27 cellular contexts compared by ENCODE assay signal in genomic region chr1:147852706-147853225, GRCh38. TPM values are rescaled to one million over a fixed set of nuclear protein-coding genes. Genes with fewer than 3 reads are reported as not detected.
DNase-seq lines count a peak whose midpoint lies in the region; ATAC-seq, FAIRE-seq and TF ChIP-seq lines count a peak whose summit lies in the region.
"Had no signal": no experiment of that assay in that cellular context is flagged by ENCODE, and none has a peak within 500 bp of the region (broad histone marks: within the 10 kb centered on the region; RNA-seq: fewer than 3 reads in every experiment).

No MANE protein-coding gene starts in this region.

- no peaks in the 10 kb centered on the region for H3K36me3 ChIP-seq in bronchial epithelial cell (ENCODE audit: control insufficient read depth, insufficient read depth, low read length)
- H3K36me3 ChIP-seq in trophoblast cell (ENCODE audit: control insufficient read depth in 1 of 2, insufficient read depth in 2 of 2, low read length in 2 of 2) = no peaks in the 10 kb centered on the region
- no peaks in the 10 kb centered on the region for H3K36me3 ChIP-seq in left ventricle myocardium inferior
- no peaks in the 10 kb centered on the region for H3K36me3 ChIP-seq in testis (ENCODE audit: low read depth, missing control alignments)

- no peak overlapping the region for H4K91ac ChIP-seq in trophoblast cell (ENCODE audit: low read depth, low read length)

- no peak overlapping the region for H3K27ac Mint-ChIP-seq in CD4-positive, alpha-beta T cell
- H3K27ac Mint-ChIP-seq: CD8-positive, alpha-beta memory T cell had no signal

- H3K27me3 Mint-ChIP-seq in CD4-positive, alpha-beta T cell = peaks cover 19% of the 10 kb centered on the region

- POLR2A ChIA-PET in CD4-positive, alpha-beta T cell (lab: Charles Lee) = no interaction called here

- no peaks in the 10 kb centered on the region for H3K79me2 ChIP-seq in trophoblast cell (ENCODE audit: control insufficient read depth, insufficient read depth, low read length, poor library complexity)

- no peak overlapping the region for H2AFZ ChIP-seq in trophoblast cell (ENCODE audit: insufficient read depth, low read length, poor library complexity)

- TF ChIP-seq CTCF in bronchial epithelial cell (IDR thresholded peaks at IDR 0.05; ENCODE audit: insufficient read depth, low read length, severe bottlenecking) = no peak
- no peak for TF ChIP-seq CTCF in CD4-positive, alpha-beta T cell (IDR thresholded peaks at IDR 0.05)
- TF ChIP-seq CTCF in left ventricle myocardium inferior (IDR thresholded peaks at IDR 0.05; ENCODE audit: borderline replicate concordance) = no peak
- no peak for TF ChIP-seq CTCF in testis (IDR thresholded peaks at IDR 0.05)

- no peak overlapping the region for H2BK12ac ChIP-seq in trophoblast cell (ENCODE audit: low read length)

- no peak overlapping the region for H3K4ac ChIP-seq in trophoblast cell (ENCODE audit: low read depth, low read length)

- H3K36me3 Mint-ChIP-seq in CD4-positive, alpha-beta T cell (ENCODE audit: low read depth) = no peaks in the 10 kb centered on the region
- H3K36me3 Mint-ChIP-seq: CD8-positive, alpha-beta memory T cell had no signal

- H3K27ac ChIP-seq in trophoblast cell (ENCODE audit: low read depth, low read length) (peak overlapping the region; percentile 33), left ventricle myocardium inferior (replicated peaks) (no peak overlapping the region), testis (no peak overlapping the region)
- H3K27ac ChIP-seq in CD4-positive, alpha-beta T cell (ENCODE audit: low read depth, low read length) = no peak overlapping the region
- H3K27ac ChIP-seq: KMS-11 had no signal

- no peak overlapping the region for H4K8ac ChIP-seq in trophoblast cell (ENCODE audit: low read depth, low read length)

- no peak overlapping the region for H3K14ac ChIP-seq in trophoblast cell (ENCODE audit: low read length)

- CTCF ChIA-PET in CD4-positive, alpha-beta T cell (lab: Charles Lee) = no interaction called here

- no peak overlapping the region for H3K4me2 ChIP-seq in trophoblast cell (ENCODE audit: low read length)
- H3K4me2 ChIP-seq: KMS-11 had no signal

- H4K12ac ChIP-seq in trophoblast cell (ENCODE audit: low read depth, low read length) = no peak overlapping the region

- no CpG with 5 or more reads among the region's 1 CpG for WGBS in trophoblast cell (ENCODE audit: extremely low coverage, insufficient coverage, insufficient read length)
- 31 to 95% methylated on average over 1 of the region's 1 CpG for WGBS in testis, 2 donors

- no peak for FAIRE-seq in bronchial epithelial cell (lab: Jason Lieb, UNC)
- FAIRE-seq: G401.6, GM18507 had no signal

- DNase-seq in M059J (ENCODE audit: low read depth) (peak; percentile 23), bronchial epithelial cell (ENCODE audit: low read depth) (peak; percentile 37), trophoblast cell (peak in 1 of 2 donors; percentile 18), left ventricle myocardium inferior (no peak), NOMO-1 (lab: John Stamatoyannopoulos, UW; ENCODE audit: unreplicated experiment in 2 of 2) (no peak), testis (no peak)
- DNase-seq in CD4-positive, alpha-beta T cell = no peak
- DNase-seq: C1 segment of cervical spinal cord; Calu3; CD8-positive, alpha-beta memory T cell; GOT3; MV-4-11; NCI-H1105 treated with DMSO at 0.1 percent for 48 hours; NCI-H2081; NCI-H2171; NCI-H345; NCI-H524; NCI-H774; NK-92 treated with Interleukin-12 subunit alpha and Interleukin-12 subunit beta, amount 100 ng/mL, for 24 hours; Right ventricle myocardium superior had no signal

- H3K79me1 ChIP-seq in trophoblast cell (ENCODE audit: low read length) = peaks cover 5% of the 10 kb centered on the region

- H3K4me1 Mint-ChIP-seq in CD4-positive, alpha-beta T cell (ENCODE audit: low read depth) = no peaks in the 10 kb centered on the region
- H3K4me1 Mint-ChIP-seq: CD8-positive, alpha-beta memory T cell had no signal

- H3K4me1 ChIP-seq in trophoblast cell (ENCODE audit: control insufficient read depth in 1 of 2, insufficient read depth in 2 of 2, low read length in 2 of 2) = peaks cover 3 to 5% of the 10 kb centered on the region in 2 experiments
- peaks cover 5% of the 10 kb centered on the region for H3K4me1 ChIP-seq in left ventricle myocardium inferior
- no peaks in the 10 kb centered on the region for H3K4me1 ChIP-seq in testis

- no peak overlapping the region for H3K9ac ChIP-seq in trophoblast cell (ENCODE audit: low read length)
- H3K9ac ChIP-seq: KMS-11 had no signal

- no peak overlapping the region for H3K4me3 ChIP-seq in bronchial epithelial cell (ENCODE audit: low read depth, low read length)
- H3K4me3 ChIP-seq in trophoblast cell (ENCODE audit: low read depth, low read length) = no peak overlapping the region
- no peak overlapping the region for H3K4me3 ChIP-seq in left ventricle myocardium inferior
- H3K4me3 ChIP-seq in testis = no peak overlapping the region

- no peaks in the 10 kb centered on the region for H3K9me3 Mint-ChIP-seq in CD4-positive, alpha-beta T cell

- ATAC-seq in CD4-positive, alpha-beta T cell (ENCODE audit: poor library complexity) = no peak

- intact Hi-C loops in CD4-positive, alpha-beta T cell (cut with DNase I, micrococcal nuclease) = no loop called here
- intact Hi-C loops in left ventricle myocardium inferior (cut with micrococcal nuclease) = no loop called here
- intact Hi-C loops in testis (cut with DNase I; ENCODE audit: low total_unique reads) = no loop called here

- no peak for TF ChIP-seq POLR2A in testis (IDR thresholded peaks at IDR 0.05)

- no peak overlapping the region for H3K23ac ChIP-seq in trophoblast cell (ENCODE audit: low read length)

- no peak overlapping the region for H3K18ac ChIP-seq in trophoblast cell (ENCODE audit: low read length)

- H2AK5ac ChIP-seq in trophoblast cell (ENCODE audit: low read length) = no peak overlapping the region

- H2BK5ac ChIP-seq in trophoblast cell (ENCODE audit: low read depth, low read length, poor library complexity) = peak overlapping the region; percentile 45

- no peak overlapping the region for H2BK120ac ChIP-seq in trophoblast cell (ENCODE audit: insufficient read depth, low read length, poor library complexity)

- no peak overlapping the region for H3K4me3 Mint-ChIP-seq in CD4-positive, alpha-beta T cell
- H3K4me3 Mint-ChIP-seq: CD8-positive, alpha-beta memory T cell had no signal

- H3K9me3 ChIP-seq in trophoblast cell (ENCODE audit: insufficient read depth, low read depth, low read length) = no peaks in the 10 kb centered on the region
- no peaks in the 10 kb centered on the region for H3K9me3 ChIP-seq in CD4-positive, alpha-beta T cell (ENCODE audit: control insufficient read depth, low read length)
- H3K9me3 ChIP-seq in left ventricle myocardium inferior (replicated peaks) = no peaks in the 10 kb centered on the region
- H3K9me3 ChIP-seq in testis = no peaks in the 10 kb centered on the region

- no peaks in the 10 kb centered on the region for H3K27me3 ChIP-seq in bronchial epithelial cell (ENCODE audit: control insufficient read depth, insufficient read depth, low read length)
- no peaks in the 10 kb centered on the region for H3K27me3 ChIP-seq in trophoblast cell (ENCODE audit: insufficient read depth, low read length)
- no peaks in the 10 kb centered on the region for H3K27me3 ChIP-seq in CD4-positive, alpha-beta T cell (ENCODE audit: control insufficient read depth, insufficient read depth, low read length)
- peaks cover 5% of the 10 kb centered on the region for H3K27me3 ChIP-seq in left ventricle myocardium inferior (ENCODE audit: low read depth)
- H3K27me3 ChIP-seq in testis = no peaks in the 10 kb centered on the region

RNA-seq across cellular contexts. Expression of gene GJA8, which starts 49.8 kb away (rescaled TPM):
- not detected in 2 replicates for total RNA-seq in M059J (2014; rRNA removed; shearing (Covaris generic))
- total RNA-seq in bronchial epithelial cell = not detected in 2 replicates
- polyA plus RNA-seq in trophoblast cell (2013) = not detected in 2 replicates
- not detected for total RNA-seq in CD4-positive, alpha-beta T cell
- total RNA-seq in left ventricle myocardium inferior = not detected
- 10 to 100 TPM in 1 of 2 donors, 1 to 10 TPM in 1; 5.1 to 10.2 TPM for total RNA-seq in testis
- polyA plus RNA-seq in testis (ENCODE audit: insufficient read depth, low read depth, low replicate concordance) = 13.4 TPM
- total RNA-seq: A673; Calu3; CD8-positive, alpha-beta memory T cell; Daoy; IMR-90; Right ventricle myocardium superior; SK-MEL-5 had no signal
- polyA plus RNA-seq: CD8-positive, alpha-beta memory T cell; IMR-90 had no signal

Comparison
In these comparisons a context has a peak if more than half of its experiments do, and no peak if none do; other contexts are left out.
1. DNase-seq: peak in M059J (single experiment) and bronchial epithelial cell (single experiment); none in CD4-positive, alpha-beta T cell (0 of 10), left ventricle myocardium inferior (single experiment), NOMO-1 (0 of 2) and testis (single experiment).